11 cellular contexts compared by ENCODE assay signal in genomic region chr17:4230142-4230541, GRCh38. TPM values are rescaled to one million over a fixed set of nuclear protein-coding genes. Genes with fewer than 3 reads are reported as not detected.
DNase-seq lines count a peak whose midpoint lies in the region; FAIRE-seq lines count a peak whose summit lies in the region.
"Had no signal": no experiment of that assay in that cellular context is flagged by ENCODE, and none has a peak within 500 bp of the region (broad histone marks: within the 10 kb centered on the region; RNA-seq: fewer than 3 reads in every experiment).

No MANE protein-coding gene starts in this region.

- no peak overlapping the region for H3K4me2 ChIP-seq in mesenchymal stem cell (ENCODE audit: low read length, poor library complexity, severe bottlenecking)
- H3K4me2 ChIP-seq: BLaER1 had no signal

- no peak overlapping the region for H4K8ac ChIP-seq in mesenchymal stem cell (ENCODE audit: low read length)

- no peak overlapping the region for H2AK5ac ChIP-seq in mesenchymal stem cell (ENCODE audit: low read length, severe bottlenecking)

- DNase-seq in NCI-H2171 treated with DMSO at 0.1 percent for 48 hours (lab: John Stamatoyannopoulos, UW) (peak; percentile 36), NCI-H2171 (lab: John Stamatoyannopoulos, UW) (no peak), dedifferentiated amniotic fluid mesenchymal stem cell (ENCODE audit: extremely low spot score) (peak; percentile 97), mesenchymal stem cell (peak; percentile 99), urothelium cell line (ENCODE audit: low spot score) (peak; percentile 66), NCI-H2029 (lab: John Stamatoyannopoulos, UW) (no peak), NCI-H1930 (lab: John Stamatoyannopoulos, UW) (no peak), NAMALWA (ENCODE audit: low spot score) (no peak)
- DNase-seq: stimulated activated CD4-positive, alpha-beta T cell treated with anti-CD3 and anti-CD28 coated beads, Interleukin-2, amount 100 ng/mL, for 48 hours had no signal

- peak overlapping the region; percentile 69 for H3K27ac ChIP-seq in mesenchymal stem cell (ENCODE audit: low read length, poor library complexity, severe bottlenecking)
- H3K27ac ChIP-seq: BLaER1, HL-60 had no signal

- no peak overlapping the region for H3K4ac ChIP-seq in mesenchymal stem cell (ENCODE audit: low read depth in 1 of 2, low read length in 2 of 2)

- H2BK5ac ChIP-seq in mesenchymal stem cell (ENCODE audit: low read depth, low read length, poor library complexity, severe bottlenecking), result peak overlapping the region; percentile 24

- H3K36me3 ChIP-seq in mesenchymal stem cell (ENCODE audit: control insufficient read depth in 1 of 2, insufficient read depth in 2 of 2, low read depth in 1 of 2, low read length in 2 of 2), result peaks cover 5 to 31% of the 10 kb centered on the region in 2 experiments

- H3K27me3 ChIP-seq in mesenchymal stem cell (ENCODE audit: control insufficient read depth in 1 of 2, insufficient read depth in 1 of 2, low read length in 2 of 2), result no peaks in the 10 kb centered on the region
- H3K27me3 ChIP-seq: BLaER1 had no signal

- FAIRE-seq in urothelium cell line (lab: Jason Lieb, UNC), result no peak

- 0% methylated on average over 1 of the region's 2 CpGs for WGBS in mesenchymal stem cell

- no peak overlapping the region for H2AFZ ChIP-seq in mesenchymal stem cell (ENCODE audit: low read depth, low read length)

- peaks cover 9% of the 10 kb centered on the region for H3K4me1 ChIP-seq in mesenchymal stem cell (ENCODE audit: control insufficient read depth, insufficient read depth, low read depth, low read length)
- H3K4me1 ChIP-seq: BLaER1 had no signal

- peak overlapping the region in 1 of 2 experiments; percentile 59 for H3K4me3 ChIP-seq in mesenchymal stem cell (ENCODE audit: insufficient read depth in 1 of 2, low read depth in 1 of 2, low read length in 2 of 2)
- H3K4me3 ChIP-seq: BLaER1 had no signal

- no peak overlapping the region for H4K91ac ChIP-seq in mesenchymal stem cell (ENCODE audit: low read length)

- no peak overlapping the region for H2BK120ac ChIP-seq in mesenchymal stem cell (ENCODE audit: low read depth, low read length)

- no peaks in the 10 kb centered on the region for H3K9me3 ChIP-seq in mesenchymal stem cell (ENCODE audit: control insufficient read depth, low read length)
- H3K9me3 ChIP-seq: BLaER1 had no signal

- H3K79me1 ChIP-seq in mesenchymal stem cell (replicated peaks; ENCODE audit: low read length, poor library complexity, severe bottlenecking), result peaks cover 19% of the 10 kb centered on the region

- H2BK12ac ChIP-seq in mesenchymal stem cell (ENCODE audit: low read length in 2 of 2), result no peak overlapping the region

- H2BK15ac ChIP-seq in mesenchymal stem cell (ENCODE audit: low read depth, poor library complexity, severe bottlenecking), result no peak overlapping the region

- H3K23ac ChIP-seq in mesenchymal stem cell (ENCODE audit: low read length in 2 of 2), result no peak overlapping the region

- peak overlapping the region; percentile 83 for H3K9ac ChIP-seq in mesenchymal stem cell (ENCODE audit: low read length)
- H3K9ac ChIP-seq: BLaER1 had no signal

- no peak overlapping the region for H3K18ac ChIP-seq in mesenchymal stem cell (ENCODE audit: low read depth in 1 of 2, low read length in 2 of 2)

- H3K14ac ChIP-seq in mesenchymal stem cell (ENCODE audit: low read length in 2 of 2), result no peak overlapping the region

RNA-seq across cellular contexts. Expression of gene ANKFY1, which starts 33.6 kb away (rescaled TPM):
- polyA plus RNA-seq in mesenchymal stem cell (2013, experiment 1 of 2), result 19.7 TPM
- 18.8 TPM for polyA plus RNA-seq in mesenchymal stem cell (2013, experiment 2 of 2)

Comparison
In these comparisons a context has a peak if more than half of its experiments do, and no peak if none do; other contexts are left out.
1. DNase-seq: peak in NCI-H2171 treated with DMSO at 0.1 percent for 48 hours (single experiment), dedifferentiated amniotic fluid mesenchymal stem cell (single experiment), mesenchymal stem cell (single experiment) and urothelium cell line (single experiment); none in NCI-H2171 (single experiment), NCI-H2029 (single experiment), NCI-H1930 (0 of 2) and NAMALWA (single experiment).